25 cellular contexts compared by ENCODE assay signal in genomic region chr2:60706021-60706420, GRCh38. TPM values are rescaled to one million over a fixed set of nuclear protein-coding genes. Genes with fewer than 3 reads are reported as not detected.
DNase-seq lines count a peak whose midpoint lies in the region; ATAC-seq, FAIRE-seq and TF ChIP-seq lines count a peak whose summit lies in the region.
"Had no signal": no experiment of that assay in that cellular context is flagged by ENCODE, and none has a peak within 500 bp of the region (broad histone marks: within the 10 kb centered on the region; RNA-seq: fewer than 3 reads in every experiment).

No MANE protein-coding gene starts in this region.

- H3K36me3 Mint-ChIP-seq in astrocyte (ENCODE audit: low read depth, unreplicated experiment) = no peaks in the 10 kb centered on the region
- H3K36me3 Mint-ChIP-seq in activated T-cell treated with anti-CD3 and anti-CD28 coated beads, Interleukin-2, amount 50 U/mL, for 72 hours (ENCODE audit: insufficient read depth in 2 of 2) = no peaks in the 10 kb centered on the region
- H3K36me3 Mint-ChIP-seq: activated naive CD4-positive, alpha-beta T cell treated with anti-CD3 and anti-CD28 coated beads, Interleukin-2, amount 50 U/mL, for 72 hours; CD8-positive, alpha-beta T cell had no signal

- DNase-seq in AG08396 (ENCODE audit: low spot score) = peak; percentile 38
- DNase-seq in HT1080 (ENCODE audit: low read depth) = peak; percentile 40
- peak; percentile 78 for DNase-seq in astrocyte (ENCODE audit: low read depth)
- DNase-seq in foreskin keratinocyte = peak; percentile 39 to 55
- DNase-seq in tibial artery = no peak
- no peak for DNase-seq in activated T-cell treated with anti-CD3 and anti-CD28 coated beads, Interleukin-2, amount 50 U/mL, for 72 hours
- no peak for DNase-seq in NCI-H69 (lab: John Stamatoyannopoulos, UW)
- DNase-seq: CD8-positive, alpha-beta T cell; DMS79; H9; Karpas-422; kidney; NCI-H1105; NCI-H510A; stimulated activated CD4-positive, alpha-beta T cell treated with anti-CD3 and anti-CD28 coated beads, Interleukin-12 subunit alpha, Interleukin-12 subunit beta, amount 100 ng/mL, for 4 hours; SW 1271 had no signal

- H3K4me3 ChIP-seq in astrocyte (ENCODE audit: insufficient read depth, low read depth, low read length) (no peak overlapping the region), tibial artery (no peak overlapping the region)
- H3K4me3 ChIP-seq: right atrium auricular region had no signal

- H3K27ac Mint-ChIP-seq in astrocyte (ENCODE audit: unreplicated experiment) = no peak overlapping the region
- H3K27ac Mint-ChIP-seq in activated T-cell treated with anti-CD3 and anti-CD28 coated beads, Interleukin-2, amount 50 U/mL, for 72 hours = no peak overlapping the region
- H3K27ac Mint-ChIP-seq: activated naive CD4-positive, alpha-beta T cell treated with anti-CD3 and anti-CD28 coated beads, Interleukin-2, amount 50 U/mL, for 72 hours; activated T-helper 1 cell treated with anti-CD3 and anti-CD28 coated beads, Interleukin-12 subunit alpha, Interleukin-12 subunit beta, Interleukin-2, Interleukin-4 antibody, amounts not matched to agents 30 ng/mL and 10 ng/mL and 1 ng/mL, durations not matched to agents 14 hours and 24 hours and 36 hours; CD8-positive, alpha-beta T cell; dendritic cell treated with granulocyte-macrophage colony-stimulating factor and Interleukin-4, amounts not matched to agents 40 ng/mL and 50 ng/mL, for 4 days had no signal

- no peak overlapping the region for H3K9ac ChIP-seq in astrocyte (ENCODE audit: low read length)

- no peak overlapping the region for H3K4me3 Mint-ChIP-seq in astrocyte (ENCODE audit: unreplicated experiment)
- H3K4me3 Mint-ChIP-seq in activated T-cell treated with anti-CD3 and anti-CD28 coated beads, Interleukin-2, amount 50 U/mL, for 72 hours = no peak overlapping the region
- H3K4me3 Mint-ChIP-seq: activated T-helper 1 cell treated with anti-CD3 and anti-CD28 coated beads, Interleukin-12 subunit alpha, Interleukin-12 subunit beta, Interleukin-2, Interleukin-4 antibody, amounts not matched to agents 30 ng/mL and 10 ng/mL and 1 ng/mL, durations not matched to agents 14 hours and 24 hours and 36 hours; CD8-positive, alpha-beta T cell; dendritic cell treated with granulocyte-macrophage colony-stimulating factor and Interleukin-4, amounts not matched to agents 40 ng/mL and 50 ng/mL, for 4 days; H9 had no signal

- intact Hi-C loops in tibial artery (cut with DNase I; ENCODE audit: low total_unique reads) = no loop called here

- H3K79me2 ChIP-seq in astrocyte (ENCODE audit: insufficient read depth, low read length) = no peaks in the 10 kb centered on the region

- no peaks in the 10 kb centered on the region for H3K4me1 Mint-ChIP-seq in astrocyte (ENCODE audit: low read depth, unreplicated experiment)
- H3K4me1 Mint-ChIP-seq in activated T-cell treated with anti-CD3 and anti-CD28 coated beads, Interleukin-2, amount 50 U/mL, for 72 hours (ENCODE audit: low read depth) = no peaks in the 10 kb centered on the region

- no peaks in the 10 kb centered on the region for H3K9me3 Mint-ChIP-seq in astrocyte (ENCODE audit: unreplicated experiment)
- no peaks in the 10 kb centered on the region for H3K9me3 Mint-ChIP-seq in activated T-cell treated with anti-CD3 and anti-CD28 coated beads, Interleukin-2, amount 50 U/mL, for 72 hours
- H3K9me3 Mint-ChIP-seq: activated naive CD4-positive, alpha-beta T cell treated with anti-CD3 and anti-CD28 coated beads, Interleukin-2, amount 50 U/mL, for 72 hours; activated T-helper 1 cell treated with anti-CD3 and anti-CD28 coated beads, Interleukin-12 subunit alpha, Interleukin-12 subunit beta, Interleukin-2, Interleukin-4 antibody, amounts not matched to agents 30 ng/mL and 10 ng/mL and 1 ng/mL, durations not matched to agents 14 hours and 24 hours and 36 hours; CD8-positive, alpha-beta T cell; dendritic cell treated with granulocyte-macrophage colony-stimulating factor and Interleukin-4, amounts not matched to agents 40 ng/mL and 50 ng/mL, for 4 days; H9 had no signal

- H3K27ac ChIP-seq in astrocyte (ENCODE audit: low read depth, low read length) = peak overlapping the region; percentile 29
- H3K27ac ChIP-seq in foreskin keratinocyte = no peak overlapping the region
- H3K27ac ChIP-seq in tibial artery = no peak overlapping the region
- H3K27ac ChIP-seq: right atrium auricular region had no signal

- H3K36me3 ChIP-seq in astrocyte (ENCODE audit: insufficient read depth, low read length) = no peaks in the 10 kb centered on the region
- H3K36me3 ChIP-seq in tibial artery = no peaks in the 10 kb centered on the region
- H3K36me3 ChIP-seq: right atrium auricular region had no signal

- H4K20me1 ChIP-seq in astrocyte (ENCODE audit: insufficient read depth, low read length) = no peaks in the 10 kb centered on the region

- H2AFZ ChIP-seq in astrocyte (ENCODE audit: low read depth, low read length) = no peak overlapping the region

- no peak for TF ChIP-seq CTCF in astrocyte (IDR thresholded peaks at IDR 0.05; ENCODE audit: insufficient read depth, low read depth, low read length)
- no peak for TF ChIP-seq CTCF in foreskin keratinocyte (conservative IDR thresholded peaks at IDR 0.05)
- no peak for TF ChIP-seq CTCF in tibial artery (IDR thresholded peaks at IDR 0.05)

- ATAC-seq in foreskin keratinocyte = peak; percentile 83
- no peak for ATAC-seq in GM18519 (IDR thresholded peaks at IDR 0.05; ENCODE audit: low FRiP score, unreplicated experiment)
- ATAC-seq in activated T-cell treated with anti-CD3 and anti-CD28 coated beads, Interleukin-2, amount 50 U/mL, for 72 hours (replicated peaks in 1 of 2) = no peak
- ATAC-seq: activated naive CD4-positive, alpha-beta T cell treated with anti-CD3 and anti-CD28 coated beads, Interleukin-2, amount 50 U/mL, for 72 hours; CD8-positive, alpha-beta T cell; Right ventricle myocardium inferior had no signal

- H3K4me1 ChIP-seq in astrocyte (ENCODE audit: insufficient read depth, low read length) (peaks cover 7% of the 10 kb centered on the region), foreskin keratinocyte (no peaks in the 10 kb centered on the region), tibial artery (peaks cover 0 to 3% (median 0%) of the 10 kb centered on the region in 4 donors)
- H3K4me1 ChIP-seq: right atrium auricular region had no signal

- no peaks in the 10 kb centered on the region for H3K27me3 Mint-ChIP-seq in astrocyte (ENCODE audit: low read depth, unreplicated experiment)
- H3K27me3 Mint-ChIP-seq in activated T-cell treated with anti-CD3 and anti-CD28 coated beads, Interleukin-2, amount 50 U/mL, for 72 hours (ENCODE audit: low read depth) = no peaks in the 10 kb centered on the region
- H3K27me3 Mint-ChIP-seq: dendritic cell treated with granulocyte-macrophage colony-stimulating factor and Interleukin-4, amounts not matched to agents 40 ng/mL and 50 ng/mL, for 4 days had no signal

- no peak for FAIRE-seq in astrocyte (lab: Jason Lieb, UNC)
- FAIRE-seq: endothelial cell of umbilical vein, HTR-8/SVneo, kidney, urothelium cell line had no signal

- H3K9me3 ChIP-seq in astrocyte (ENCODE audit: insufficient read depth, low read depth, low read length) = no peaks in the 10 kb centered on the region
- H3K9me3 ChIP-seq in tibial artery = no peaks in the 10 kb centered on the region
- H3K9me3 ChIP-seq: right atrium auricular region had no signal

- peak overlapping the region; percentile 40 for H3K4me2 ChIP-seq in astrocyte (ENCODE audit: low read length)

- H3K27me3 ChIP-seq in astrocyte (ENCODE audit: insufficient read depth, low read length) = no peaks in the 10 kb centered on the region
- no peaks in the 10 kb centered on the region for H3K27me3 ChIP-seq in foreskin keratinocyte
- no peaks in the 10 kb centered on the region for H3K27me3 ChIP-seq in tibial artery
- H3K27me3 ChIP-seq: right atrium auricular region had no signal

RNA-seq across cellular contexts. Expression of gene PAPOLG, which starts 50.0 kb away (rescaled TPM):
- total RNA-seq in HT1080 (2014; rRNA removed; shearing (Covaris generic)) = 9.1 and 9.6 TPM in 2 replicates
- polyA plus RNA-seq in HT1080 (2015; cell fraction: cytosol; rRNA removed) = 7.0 and 9.8 TPM in 2 replicates
- polyA plus RNA-seq in HT1080 (2015; cell fraction: nucleus; rRNA removed) = 23.5 and 31.1 TPM in 2 replicates
- total RNA-seq in astrocyte (12.5 and 14.8 TPM in 2 replicates), foreskin keratinocyte (13.0 and 14.6 TPM in 2 replicates)
- 2.9 and 3.7 TPM in 2 replicates for polyA plus RNA-seq in foreskin keratinocyte
- 10 to 100 TPM; 18.3 to 22.9 TPM for total RNA-seq in activated T-cell treated with anti-CD3 and anti-CD28 coated beads, Interleukin-2, amount 50 U/mL, for 72 hours

Comparison
In these comparisons a context has a peak if more than half of its experiments do, and no peak if none do; other contexts are left out.
1. DNase-seq: peak in AG08396 (single experiment), HT1080 (single experiment), astrocyte (single experiment) and foreskin keratinocyte (2 of 2); none in tibial artery (0 of 2), activated T-cell treated with anti-CD3 and anti-CD28 coated beads, Interleukin-2, amount 50 U/mL, for 72 hours (0 of 2) and NCI-H69 (single experiment).